ENCODE assay signal across 8 cellular contexts in the genomic region with DNA sequence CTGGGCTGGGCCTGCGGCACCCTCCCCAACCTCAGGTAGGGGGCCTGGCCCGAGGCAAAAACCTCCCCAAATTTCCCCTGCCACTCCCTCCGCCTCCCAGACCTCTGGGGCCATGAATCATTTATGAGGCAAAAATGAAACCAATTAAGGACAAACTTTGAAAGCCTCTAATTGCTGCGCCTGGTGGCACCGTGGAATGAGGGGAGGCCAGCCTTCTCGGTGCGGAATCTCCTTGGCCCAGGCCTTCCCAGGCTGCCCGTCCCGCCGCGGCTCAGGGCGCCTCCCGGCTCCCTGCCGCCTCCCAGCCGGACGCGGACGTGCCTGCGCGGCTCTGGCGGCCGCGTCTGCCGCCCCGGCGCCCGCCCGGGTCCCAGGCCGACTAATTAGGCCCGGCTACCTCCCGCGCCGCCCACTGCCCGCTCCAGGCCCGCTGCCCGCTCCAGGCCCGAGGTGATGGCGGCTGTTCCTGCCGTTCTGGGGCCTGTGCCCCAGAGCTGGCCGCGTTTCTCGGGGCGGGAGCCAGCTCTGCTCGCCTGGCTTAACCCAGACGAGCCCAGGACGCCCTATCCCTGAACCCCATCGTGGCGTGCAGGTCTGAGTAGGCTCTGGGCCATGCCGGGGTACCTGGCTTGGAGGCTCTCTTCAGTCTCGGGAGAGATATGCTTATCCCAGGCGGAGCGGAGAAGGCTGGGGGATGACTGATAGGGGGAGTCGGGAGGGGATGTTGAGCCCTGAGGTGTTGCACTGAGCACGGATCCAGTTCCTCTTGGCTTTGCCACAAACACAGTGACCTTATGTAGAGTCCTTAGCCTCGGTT. TPM values are rescaled to one million over a fixed set of nuclear protein-coding genes. Genes with fewer than 3 reads are reported as not detected.
DNase-seq lines count a peak whose midpoint lies in the region; ATAC-seq and TF ChIP-seq lines count a peak whose summit lies in the region.

No MANE protein-coding gene starts in this region.

- H4K20me1 ChIP-seq in DND-41 (ENCODE audit: insufficient read depth, low read length): peaks cover 34% of the 10 kb centered on the region

- no peaks in the 10 kb centered on the region for H3K36me3 Mint-ChIP-seq in activated T-helper 17 cell treated with anti-CD3 and anti-CD28 coated beads, Interleukin-2, amount 50 U/mL, for 72 hours (ENCODE audit: low read depth)

- H3K27ac ChIP-seq in DND-41 (ENCODE audit: low read length) (peak overlapping the region; percentile 94), parathyroid adenoma (peak overlapping the region; percentile 88)

- H3K27ac Mint-ChIP-seq in activated T-helper 17 cell treated with anti-CD3 and anti-CD28 coated beads, Interleukin-2, amount 50 U/mL, for 72 hours: peak overlapping the region; percentile 48

- in situ Hi-C loops in KBM-7 (cut with MboI; ENCODE audit: low pct_unique_long_range_greater_than_20kb, low sequenced_read_pairs): no loop called here

- H3K4me3 Mint-ChIP-seq in activated T-helper 17 cell treated with anti-CD3 and anti-CD28 coated beads, Interleukin-2, amount 50 U/mL, for 72 hours: peak overlapping the region; percentile 65

- ATAC-seq in DND-41 (ENCODE audit: insufficient read depth, low read depth) (no peak), GM19452 (IDR thresholded peaks at IDR 0.05; ENCODE audit: unreplicated experiment) (no peak)
- peak; percentile 74 for ATAC-seq in activated T-helper 17 cell treated with anti-CD3 and anti-CD28 coated beads, Interleukin-2, amount 50 U/mL, for 72 hours (replicated peaks)

- TF ChIP-seq CTCF in DND-41 (IDR thresholded peaks at IDR 0.05; ENCODE audit: borderline replicate concordance, extremely low read depth, low read length, poor library complexity, severe bottlenecking) (no peak), fibroblast of villous mesenchyme (IDR thresholded peaks at IDR 0.05; ENCODE audit: insufficient read depth, low read depth, low read length) (no peak), parathyroid adenoma (IDR thresholded peaks at IDR 0.05) (no peak)

- H3K4me3 ChIP-seq in DND-41 (ENCODE audit: low read depth in 1 of 2, low read length in 2 of 2) (peak overlapping the region in 1 of 2 experiments; percentile 52; a peak in 1 of 4 replicates), fibroblast of villous mesenchyme (ENCODE audit: low read depth, low read length) (peak overlapping the region; percentile 38), parathyroid adenoma (ENCODE audit: low read depth, low read length) (peak overlapping the region; percentile 34)

- DNase-seq in DND-41 (no peak), KBM-7 (peak; percentile 63), fibroblast of villous mesenchyme (ENCODE audit: low read depth) (peak; percentile 56), NCI-H1048 (lab: John Stamatoyannopoulos, UW) (no peak), NCI-H2107 treated with DMSO at 0.1 percent for 48 hours (lab: John Stamatoyannopoulos, UW; ENCODE audit: unreplicated experiment) (no peak)

- H3K27me3 ChIP-seq in DND-41 (ENCODE audit: insufficient read depth, low read length, poor library complexity): no peaks in the 10 kb centered on the region
- H3K27me3 ChIP-seq in parathyroid adenoma (ENCODE audit: control insufficient read depth, insufficient read depth, low read length): no peaks in the 10 kb centered on the region

- H2AFZ ChIP-seq in DND-41 (ENCODE audit: low read depth, low read length) (no peak overlapping the region), parathyroid adenoma (peak overlapping the region; percentile 90)

- H3K79me2 ChIP-seq in DND-41 (ENCODE audit: insufficient read depth, low read length) (peaks cover 93% of the 10 kb centered on the region), parathyroid adenoma (peaks cover 83% of the 10 kb centered on the region)

- H3K4me2 ChIP-seq in DND-41 (ENCODE audit: insufficient read depth, low read length) (peak overlapping the region; percentile 69), parathyroid adenoma (ENCODE audit: low read length) (peak overlapping the region; percentile 66)

- peaks cover 4% of the 10 kb centered on the region for H3K27me3 Mint-ChIP-seq in activated T-helper 17 cell treated with anti-CD3 and anti-CD28 coated beads, Interleukin-2, amount 50 U/mL, for 72 hours

- H3K9me3 ChIP-seq in DND-41 (ENCODE audit: insufficient read depth, low read length, severe bottlenecking) (no peaks in the 10 kb centered on the region), parathyroid adenoma (ENCODE audit: control insufficient read depth, low read length) (no peaks in the 10 kb centered on the region)

- no peaks in the 10 kb centered on the region for H3K9me3 Mint-ChIP-seq in activated T-helper 17 cell treated with anti-CD3 and anti-CD28 coated beads, Interleukin-2, amount 50 U/mL, for 72 hours

- H3K4me1 Mint-ChIP-seq in activated T-helper 17 cell treated with anti-CD3 and anti-CD28 coated beads, Interleukin-2, amount 50 U/mL, for 72 hours: peaks cover 9% of the 10 kb centered on the region

- H3K36me3 ChIP-seq in DND-41 (ENCODE audit: insufficient read depth, low read length) (0 out of 2 replicates have a peak, but pooled peaks cover 4% of the 10 kb centered on the region), parathyroid adenoma (ENCODE audit: control insufficient read depth, insufficient read depth, low read length) (no peaks in the 10 kb centered on the region)

- H3K4me1 ChIP-seq in DND-41 (ENCODE audit: insufficient read depth, low read length): peaks cover 68% of the 10 kb centered on the region
- peaks cover 71% of the 10 kb centered on the region for H3K4me1 ChIP-seq in parathyroid adenoma

- H3K9ac ChIP-seq in DND-41 (ENCODE audit: low read depth, low read length): peak overlapping the region; percentile 61; the same call in 1 of the 2 replicates
- peak overlapping the region; percentile 30 for H3K9ac ChIP-seq in parathyroid adenoma

RNA-seq across cellular contexts. Expression of gene CXXC5, which starts 20.1 kb away (rescaled TPM):
- total RNA-seq in activated T-helper 17 cell treated with anti-CD3 and anti-CD28 coated beads, Interleukin-2, amount 50 U/mL, for 72 hours: 1 to 10 TPM in 1 of 2 donors, under 1 TPM in 1; 0.89 to 2.7 TPM
- 75.4 and 79.5 TPM in 2 replicates for total RNA-seq in fibroblast of villous mesenchyme

Comparison
In these comparisons a context has a peak if more than half of its experiments do, and no peak if none do; other contexts are left out.
1. DNase-seq: peak in KBM-7 (single experiment) and fibroblast of villous mesenchyme (single experiment); none in DND-41 (single experiment), NCI-H1048 (single experiment) and NCI-H2107 treated with DMSO at 0.1 percent for 48 hours (single experiment).
2. RNA of gene CXXC5, which starts 20.1 kb away (total RNA-seq): 75.4 to 79.5 TPM in fibroblast of villous mesenchyme; 0.89 to 2.7 TPM in activated T-helper 17 cell treated with anti-CD3 and anti-CD28 coated beads, Interleukin-2, amount 50 U/mL, for 72 hours; every median in the first group is over 10 times any median in the second.